In genomic region chr1:77219166-77219887, GRCh38 we compare ENCODE assay signal across 1 cellular context.
A peak's percentile ranks its signal among the peaks of the same experiment; 100 is the strongest.
TF ChIP-seq lines count a peak whose summit lies in the region.

Gene PIGK, minus strand, starts transcription at chr1:77219430. Its CDS starts 28 bp downstream, at chr1:77219402.

TF ChIP-seq in K562, 482 proteins besides CTCF, POLR2A, EP300 and RAD21 (continued from another document):
- TF ChIP-seq, protein P1, sequence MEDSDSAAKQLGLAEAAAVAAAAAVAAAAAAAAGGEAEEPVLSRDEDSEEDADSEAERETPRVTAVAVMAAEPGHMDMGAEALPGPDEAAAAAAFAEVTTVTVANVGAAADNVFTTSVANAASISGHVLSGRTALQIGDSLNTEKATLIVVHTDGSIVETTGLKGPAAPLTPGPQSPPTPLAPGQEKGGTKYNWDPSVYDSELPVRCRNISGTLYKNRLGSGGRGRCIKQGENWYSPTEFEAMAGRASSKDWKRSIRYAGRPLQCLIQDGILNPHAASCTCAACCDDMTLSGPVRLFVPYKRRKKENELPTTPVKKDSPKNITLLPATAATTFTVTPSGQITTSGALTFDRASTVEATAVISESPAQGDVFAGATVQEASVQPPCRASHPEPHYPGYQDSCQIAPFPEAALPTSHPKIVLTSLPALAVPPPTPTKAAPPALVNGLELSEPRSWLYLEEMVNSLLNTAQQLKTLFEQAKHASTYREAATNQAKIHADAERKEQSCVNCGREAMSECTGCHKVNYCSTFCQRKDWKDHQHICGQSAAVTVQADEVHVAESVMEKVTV (CRISPR knock-in tag; IDR thresholded peaks at IDR 0.05), result no peak
- no peak for TF ChIP-seq STAT5A (IDR thresholded peaks at IDR 0.05; ENCODE audit: borderline replicate concordance, low read length)
- TF ChIP-seq GTF2E2 (tag; IDR thresholded peaks at IDR 0.05), result peak; percentile 48; the same call in 1 of the 2 replicates
- TF ChIP-seq DACH1 (IDR thresholded peaks at IDR 0.05; ENCODE audit: partially characterized antibody), result peak; percentile 17
- TF ChIP-seq, protein P2, sequence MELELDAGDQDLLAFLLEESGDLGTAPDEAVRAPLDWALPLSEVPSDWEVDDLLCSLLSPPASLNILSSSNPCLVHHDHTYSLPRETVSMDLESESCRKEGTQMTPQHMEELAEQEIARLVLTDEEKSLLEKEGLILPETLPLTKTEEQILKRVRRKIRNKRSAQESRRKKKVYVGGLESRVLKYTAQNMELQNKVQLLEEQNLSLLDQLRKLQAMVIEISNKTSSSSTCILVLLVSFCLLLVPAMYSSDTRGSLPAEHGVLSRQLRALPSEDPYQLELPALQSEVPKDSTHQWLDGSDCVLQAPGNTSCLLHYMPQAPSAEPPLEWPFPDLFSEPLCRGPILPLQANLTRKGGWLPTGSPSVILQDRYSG (tag; conservative IDR thresholded peaks at IDR 0.05; ENCODE audit: low read depth), result no peak
- no peak for TF ChIP-seq ZNF584 (CRISPR knock-in tag; IDR thresholded peaks at IDR 0.05; ENCODE audit: low read depth)
- TF ChIP-seq KLF6 (CRISPR knock-in tag; IDR thresholded peaks at IDR 0.05; ENCODE audit: borderline replicate concordance), result no peak
- no peak for TF ChIP-seq NCOA2 (IDR thresholded peaks at IDR 0.05; ENCODE audit: partially characterized antibody in 2 of 2)
- TF ChIP-seq FOXP1 (CRISPR knock-in tag; IDR thresholded peaks at IDR 0.05), result no peak
- TF ChIP-seq POLR2H (tag; IDR thresholded peaks at IDR 0.05; ENCODE audit: low read depth), result peak; percentile 72
- no peak for TF ChIP-seq GTF2A2 (tag; IDR thresholded peaks at IDR 0.05)
- no peak for TF ChIP-seq ZNF197 (CRISPR knock-in tag; IDR thresholded peaks at IDR 0.05; ENCODE audit: low read depth)
- no peak for TF ChIP-seq NFIX (CRISPR knock-in tag; IDR thresholded peaks at IDR 0.05; ENCODE audit: low read depth)
- TF ChIP-seq, protein P3, sequence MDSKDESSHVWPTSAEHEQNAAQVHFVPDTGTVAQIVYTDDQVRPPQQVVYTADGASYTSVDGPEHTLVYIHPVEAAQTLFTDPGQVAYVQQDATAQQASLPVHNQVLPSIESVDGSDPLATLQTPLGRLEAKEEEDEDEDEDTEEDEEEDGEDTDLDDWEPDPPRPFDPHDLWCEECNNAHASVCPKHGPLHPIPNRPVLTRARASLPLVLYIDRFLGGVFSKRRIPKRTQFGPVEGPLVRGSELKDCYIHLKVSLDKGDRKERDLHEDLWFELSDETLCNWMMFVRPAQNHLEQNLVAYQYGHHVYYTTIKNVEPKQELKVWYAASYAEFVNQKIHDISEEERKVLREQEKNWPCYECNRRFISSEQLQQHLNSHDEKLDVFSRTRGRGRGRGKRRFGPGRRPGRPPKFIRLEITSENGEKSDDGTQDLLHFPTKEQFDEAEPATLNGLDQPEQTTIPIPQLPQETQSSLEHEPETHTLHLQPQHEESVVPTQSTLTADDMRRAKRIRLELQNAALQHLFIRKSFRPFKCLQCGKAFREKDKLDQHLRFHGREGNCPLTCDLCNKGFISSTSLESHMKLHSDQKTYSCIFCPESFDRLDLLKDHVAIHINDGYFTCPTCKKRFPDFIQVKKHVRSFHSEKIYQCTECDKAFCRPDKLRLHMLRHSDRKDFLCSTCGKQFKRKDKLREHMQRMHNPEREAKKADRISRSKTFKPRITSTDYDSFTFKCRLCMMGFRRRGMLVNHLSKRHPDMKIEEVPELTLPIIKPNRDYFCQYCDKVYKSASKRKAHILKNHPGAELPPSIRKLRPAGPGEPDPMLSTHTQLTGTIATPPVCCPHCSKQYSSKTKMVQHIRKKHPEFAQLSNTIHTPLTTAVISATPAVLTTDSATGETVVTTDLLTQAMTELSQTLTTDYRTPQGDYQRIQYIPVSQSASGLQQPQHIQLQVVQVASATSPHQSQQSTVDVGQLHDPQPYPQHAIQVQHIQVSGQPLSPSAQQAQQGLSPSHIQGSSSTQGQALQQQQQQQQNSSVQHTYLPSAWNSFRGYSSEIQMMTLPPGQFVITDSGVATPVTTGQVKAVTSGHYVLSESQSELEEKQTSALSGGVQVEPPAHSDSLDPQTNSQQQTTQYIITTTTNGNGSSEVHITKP (IDR thresholded peaks at IDR 0.05; ENCODE audit: partially characterized antibody), result peak; percentile 8
- no peak for TF ChIP-seq SMAD2 (IDR thresholded peaks at IDR 0.05; ENCODE audit: low read depth, low read length)
- TF ChIP-seq GABPA (tag; conservative IDR thresholded peaks at IDR 0.05; ENCODE audit: low read depth), result 0 out of 2 replicates have a peak, but pooled peaks have one; percentile 21
- no peak for TF ChIP-seq SRSF3 (IDR thresholded peaks at IDR 0.05; ENCODE audit: insufficient read depth, low read length)
TF ChIP-seq in K562: peak in this region for 74.
